8 cellular contexts compared by ENCODE assay signal in the genomic region with DNA sequence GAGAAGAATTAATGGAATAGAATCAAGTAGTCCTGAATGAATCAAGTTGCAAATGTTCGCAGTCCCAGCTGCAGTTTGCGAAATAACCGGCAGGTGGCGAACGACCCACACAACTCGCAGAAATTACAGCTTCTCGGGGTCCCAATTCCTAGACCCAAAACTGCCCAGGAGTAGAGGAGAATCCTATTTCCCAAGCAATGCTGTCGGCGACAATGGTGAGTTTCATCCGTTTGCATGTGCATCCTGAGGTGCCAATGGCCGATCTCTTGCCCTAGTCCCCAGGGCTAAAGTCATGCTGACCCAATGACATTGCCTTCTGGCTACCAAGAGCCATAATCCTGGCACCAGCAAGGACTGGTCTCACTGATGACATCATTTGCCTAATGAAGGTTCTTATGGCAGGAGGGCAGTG. TPM values are rescaled to one million over a fixed set of nuclear protein-coding genes. Genes with fewer than 3 reads are reported as not detected.
DNase-seq lines count a peak whose midpoint lies in the region; ATAC-seq and TF ChIP-seq lines count a peak whose summit lies in the region.

No MANE protein-coding gene starts in this region.

- H3K27me3 ChIP-seq in CD4-positive, alpha-beta T cell (ENCODE audit: control insufficient read depth, insufficient read depth, low read length) = peaks cover 52% of the 10 kb centered on the region
- H3K27me3 ChIP-seq in OCI-LY1 (ENCODE audit: insufficient read depth, low read length) (no peaks in the 10 kb centered on the region), hepatocyte (peaks cover 47% of the 10 kb centered on the region)

- H3K4me1 ChIP-seq in OCI-LY1 (ENCODE audit: insufficient read depth, low read length, severe bottlenecking) (no peaks in the 10 kb centered on the region), hepatocyte (ENCODE audit: insufficient read depth) (peaks cover 3% of the 10 kb centered on the region)

- no peaks in the 10 kb centered on the region for H3K9me3 Mint-ChIP-seq in CD4-positive, alpha-beta T cell
- H3K9me3 Mint-ChIP-seq in activated naive CD4-positive, alpha-beta T cell treated with anti-CD3 and anti-CD28 coated beads for 36 hours = no peaks in the 10 kb centered on the region

- no peak overlapping the region for H3K4me3 ChIP-seq in OCI-LY1 (ENCODE audit: low read depth, low read length, poor library complexity, severe bottlenecking)
- no peak overlapping the region for H3K4me3 ChIP-seq in hepatocyte

- H2AFZ ChIP-seq in OCI-LY1 (ENCODE audit: low read length) (no peak overlapping the region), hepatocyte (no peak overlapping the region)

- peak; percentile 84 for TF ChIP-seq CTCF in CD4-positive, alpha-beta T cell (IDR thresholded peaks at IDR 0.05)
- TF ChIP-seq CTCF in OCI-LY1 (IDR thresholded peaks at IDR 0.05; ENCODE audit: low read length) (peak; percentile 95), hepatocyte (IDR thresholded peaks at IDR 0.05; ENCODE audit: poor library complexity) (peak; percentile 95)

- H3K79me2 ChIP-seq in OCI-LY1 (ENCODE audit: insufficient read depth, low read length) (no peaks in the 10 kb centered on the region), hepatocyte (no peaks in the 10 kb centered on the region)

- H3K36me3 Mint-ChIP-seq in CD4-positive, alpha-beta T cell (ENCODE audit: low read depth) = no peaks in the 10 kb centered on the region
- no peaks in the 10 kb centered on the region for H3K36me3 Mint-ChIP-seq in activated naive CD4-positive, alpha-beta T cell treated with anti-CD3 and anti-CD28 coated beads for 36 hours (ENCODE audit: low read depth)

- H3K9ac ChIP-seq in OCI-LY1 (ENCODE audit: low read length) = no peak overlapping the region

- no peaks in the 10 kb centered on the region for H3K9me3 ChIP-seq in CD4-positive, alpha-beta T cell (ENCODE audit: control insufficient read depth, low read length)
- no peaks in the 10 kb centered on the region for H3K9me3 ChIP-seq in OCI-LY1 (ENCODE audit: low read length)
- H3K9me3 ChIP-seq in hepatocyte (ENCODE audit: low read depth) = no peaks in the 10 kb centered on the region

- H3F3A ChIP-seq in OCI-LY1 (ENCODE audit: insufficient read depth, low read length) = no peaks in the 10 kb centered on the region

- ATAC-seq in CD4-positive, alpha-beta T cell (ENCODE audit: poor library complexity) = no peak
- no peak for ATAC-seq in HG02623 (IDR thresholded peaks at IDR 0.05; ENCODE audit: unreplicated experiment)
- no peak for ATAC-seq in HG03196 (IDR thresholded peaks at IDR 0.05; ENCODE audit: unreplicated experiment)

- H3K4me3 Mint-ChIP-seq in CD4-positive, alpha-beta T cell = no peak overlapping the region
- no peak overlapping the region for H3K4me3 Mint-ChIP-seq in activated naive CD4-positive, alpha-beta T cell treated with anti-CD3 and anti-CD28 coated beads for 36 hours

- no peak overlapping the region for H3K4me2 ChIP-seq in OCI-LY1 (ENCODE audit: low read length)
- H3K4me2 ChIP-seq in hepatocyte = no peak overlapping the region

- H4K20me1 ChIP-seq in OCI-LY1 (ENCODE audit: insufficient read depth, low read length) (no peaks in the 10 kb centered on the region), hepatocyte (ENCODE audit: insufficient read depth, poor library complexity, severe bottlenecking) (no peaks in the 10 kb centered on the region)

- CTCF ChIA-PET in CD4-positive, alpha-beta T cell (lab: Charles Lee) = interaction anchor here (0.9 to 1.8 kb wide), 5 partner anchors 9 to 601 kb away, joined by 3 to 14 read pairs (median 5); no protein-coding TSS in a partner anchor
- CTCF ChIA-PET in HEK293T (lab: Yijun Ruan, JAX) = interaction anchor here (0.7 to 2.4 kb wide), 4 partner anchors 9 to 600 kb away, joined by 3 to 9 read pairs (median 4); no protein-coding TSS in a partner anchor
- CTCF ChIA-PET in activated naive CD4-positive, alpha-beta T cell treated with anti-CD3 and anti-CD28 coated beads for 36 hours (lab: Charles Lee) = interaction anchor here (0.6 to 2.3 kb wide), 11 partner anchors 10 to 1160 kb away, joined by 3 to 12 read pairs (median 5); no protein-coding TSS in a partner anchor

- POLR2A ChIA-PET in CD4-positive, alpha-beta T cell (lab: Charles Lee) = interaction anchor here (0.9 kb wide), 1 partner anchor 13 kb away, joined by 3 read pairs; no protein-coding TSS in a partner anchor
- POLR2A ChIA-PET in HEK293T (lab: Yijun Ruan, JAX) = no interaction called here

- H3K36me3 ChIP-seq in OCI-LY1 (ENCODE audit: insufficient read depth, low read length) (no peaks in the 10 kb centered on the region), hepatocyte (replicated peaks; ENCODE audit: insufficient read depth, low read depth) (no peaks in the 10 kb centered on the region)

- H3K27ac ChIP-seq in CD4-positive, alpha-beta T cell (ENCODE audit: low read depth, low read length) = no peak overlapping the region
- H3K27ac ChIP-seq in OCI-LY1 (ENCODE audit: low read depth, low read length, poor library complexity, severe bottlenecking) (no peak overlapping the region), hepatocyte (no peak overlapping the region)

- no peak overlapping the region for H3K27ac Mint-ChIP-seq in CD4-positive, alpha-beta T cell
- H3K27ac Mint-ChIP-seq in activated naive CD4-positive, alpha-beta T cell treated with anti-CD3 and anti-CD28 coated beads for 36 hours = no peak overlapping the region

- intact Hi-C loops in CD4-positive, alpha-beta T cell (cut with DNase I, micrococcal nuclease) = loop anchor here (1.0 kb wide), 2 partner anchors 555 to 599 kb away; no protein-coding TSS in a partner anchor
- intact Hi-C loops in activated naive CD4-positive, alpha-beta T cell treated with anti-CD3 and anti-CD28 coated beads for 36 hours (cut with micrococcal nuclease) = loop anchor here (1.0 kb wide), 3 partner anchors 13 to 599 kb away; no protein-coding TSS in a partner anchor

- H3K4me1 Mint-ChIP-seq in CD4-positive, alpha-beta T cell (ENCODE audit: low read depth) = no peaks in the 10 kb centered on the region
- peaks cover 13% of the 10 kb centered on the region for H3K4me1 Mint-ChIP-seq in activated naive CD4-positive, alpha-beta T cell treated with anti-CD3 and anti-CD28 coated beads for 36 hours (ENCODE audit: low read depth)

- 6% methylated on average over 11 of the region's 11 CpGs for WGBS in hepatocyte (ENCODE audit: low lambda C conversion rate, missing lambda C conversion rate)

- H3K9me2 ChIP-seq in OCI-LY1 (ENCODE audit: low read depth, low read length) (no peaks in the 10 kb centered on the region), hepatocyte (replicated peaks; ENCODE audit: insufficient read depth) (no peaks in the 10 kb centered on the region)

- H3K27me3 Mint-ChIP-seq in CD4-positive, alpha-beta T cell = peaks cover 87% of the 10 kb centered on the region
- H3K27me3 Mint-ChIP-seq in activated naive CD4-positive, alpha-beta T cell treated with anti-CD3 and anti-CD28 coated beads for 36 hours (ENCODE audit: low read depth) = peaks cover 66% of the 10 kb centered on the region

- DNase-seq in CD4-positive, alpha-beta T cell = peak in 9 of 10 experiments; percentile 15 to 61 (median 32)
- DNase-seq in HEK293T (ENCODE audit: extremely low spot score) = peak; percentile 53
- peak; percentile 65 for DNase-seq in activated naive CD4-positive, alpha-beta T cell treated with anti-CD3 and anti-CD28 coated beads for 36 hours
- peak; percentile 64 for DNase-seq in hepatocyte (ENCODE audit: low spot score)
- peak; percentile 36 for DNase-seq in stimulated activated CD4-positive, alpha-beta T cell treated with anti-CD3 and anti-CD28 coated beads, Interleukin-1b, Interleukin-23, amount 100 ng/mL, for 48 hours

TF ChIP-seq in HEK293T, 16 proteins besides CTCF, POLR2A, EP300 and RAD21:
- TF ChIP-seq BHLHE40 (IDR thresholded peaks at IDR 0.05; ENCODE audit: borderline replicate concordance) = no peak
TF ChIP-seq in HEK293T: peak in this region for 0.

RNA-seq across cellular contexts. Expression of gene ASCL1, which starts 8.5 kb away (rescaled TPM):
- not detected for total RNA-seq in CD4-positive, alpha-beta T cell
- not detected for total RNA-seq in activated naive CD4-positive, alpha-beta T cell treated with anti-CD3 and anti-CD28 coated beads for 36 hours
- total RNA-seq in hepatocyte = 1.6 and 1.7 TPM in 2 replicates
- 1.5 TPM in 1 of 2 replicates, not detected in the other for polyA plus RNA-seq in hepatocyte

RNA-seq across cellular contexts. Expression of gene PAH, which starts 31.9 kb away (rescaled TPM):
- total RNA-seq in CD4-positive, alpha-beta T cell = not detected
- not detected for total RNA-seq in activated naive CD4-positive, alpha-beta T cell treated with anti-CD3 and anti-CD28 coated beads for 36 hours
- total RNA-seq in hepatocyte = 203 and 206 TPM in 2 replicates
- 58.2 and 76.1 TPM in 2 replicates for polyA plus RNA-seq in hepatocyte

Comparison
In these comparisons a context has a peak if more than half of its experiments do, and no peak if none do; other contexts are left out.
1. RNA of gene PAH, which starts 31.9 kb away (total RNA-seq): 203 to 206 TPM in hepatocyte; not detected in CD4-positive, alpha-beta T cell and not detected in activated naive CD4-positive, alpha-beta T cell treated with anti-CD3 and anti-CD28 coated beads for 36 hours; every median in the first group is over 100 times any median in the second.
2. Peak in every context shown above with its lines, with median percentiles within 50 percentile points of each other: DNase-seq and CTCF ChIP-seq.